ENCODE assay signal across 32 cellular contexts in the genomic region with DNA sequence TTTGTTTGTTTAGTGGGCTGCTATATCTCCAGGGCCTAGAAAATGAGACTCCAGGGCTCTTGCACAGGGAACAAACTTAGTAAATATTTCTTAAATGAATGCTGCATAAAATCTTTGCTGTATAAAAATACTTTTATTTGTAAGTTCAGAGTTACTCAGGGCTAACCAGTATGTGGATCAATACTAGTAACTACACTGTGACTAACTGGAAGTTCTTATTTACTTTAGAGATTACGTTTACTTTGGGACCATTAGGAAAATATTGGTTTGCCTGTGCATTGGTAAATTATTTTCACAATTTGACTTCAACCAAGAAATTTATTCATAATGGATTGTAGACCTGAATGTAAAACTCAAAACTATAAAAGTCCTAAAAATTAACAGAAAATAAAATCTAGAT.
"Had no signal": no experiment of that assay in that cellular context is flagged by ENCODE, and none has a peak within 500 bp of the region (broad histone marks: within the 10 kb centered on the region; RNA-seq: fewer than 3 reads in every experiment).

No MANE protein-coding gene starts in this region.

- ATAC-seq: activated naive CD4-positive, alpha-beta T cell treated with anti-CD3 and anti-CD28 coated beads, Interleukin-2, amount 50 U/mL, for 72 hours; activated naive CD8-positive, alpha-beta T cell treated with anti-CD3 and anti-CD28 coated beads, Interleukin-2, amount 50 U/mL, for 24 hours; activated T-cell treated with anti-CD3 and anti-CD28 coated beads, Interleukin-2, amount 50 U/mL, for 4 hours; activated T-cell treated with anti-CD3 and anti-CD28 coated beads, Interleukin-2, amount 50 U/mL, for 72 hours; activated T-helper 17 cell treated with anti-CD3 and anti-CD28 coated beads, Interleukin-2, amount 50 U/mL, for 72 hours; body of pancreas had no signal

- H3K27me3 ChIP-seq: adrenal gland, ascending aorta, body of pancreas, brain microvascular endothelial cell, breast epithelium, cardiac muscle cell had no signal

- FAIRE-seq: bronchial epithelial cell had no signal

- DNase-seq: activated effector memory CD4-positive, alpha-beta T cell treated with anti-CD3 and anti-CD28 coated beads, Interleukin-2, amount 50 U/mL, for 16 hours; activated effector memory CD4-positive, alpha-beta T cell treated with Interleukin-2 at 50 U/mL for 16 hours; activated gamma-delta T cell; activated gamma-delta T cell treated with Interleukin-2 at 50 U/mL for 16 hours; activated naive CD4-positive, alpha-beta T cell; activated naive CD4-positive, alpha-beta T cell treated with anti-CD3 and anti-CD28 coated beads for 36 hours; activated naive CD4-positive, alpha-beta T cell treated with anti-CD3 and anti-CD28 coated beads, Interleukin-2, amount 10 ng/mL, durations not matched to agents 7 days and 5 days; activated naive CD4-positive, alpha-beta T cell treated with anti-CD3 and anti-CD28 coated beads, Interleukin-2, amount 50 U/mL, for 16 hours; activated naive CD4-positive, alpha-beta T cell treated with Interleukin-2 at 50 U/mL for 16 hours; activated naive CD8-positive, alpha-beta T cell treated with anti-CD3 and anti-CD28 coated beads for 36 hours; activated naive CD8-positive, alpha-beta T cell treated with anti-CD3 and anti-CD28 coated beads, Interleukin-2, amount 10 ng/mL, durations not matched to agents 7 days and 5 days; activated naive CD8-positive, alpha-beta T cell treated with anti-CD3 and anti-CD28 coated beads, Interleukin-2, amount 50 U/mL, for 24 hours; activated T-cell treated with anti-CD3 and anti-CD28 coated beads, Interleukin-2, amount 50 U/mL, for 24 hours; activated T-cell treated with anti-CD3 and anti-CD28 coated beads, Interleukin-2, amount 50 U/mL, for 4 hours; activated T-cell treated with anti-CD3 and anti-CD28 coated beads, Interleukin-2, amount 50 U/mL, for 48 hours; activated T-cell treated with anti-CD3 and anti-CD28 coated beads, Interleukin-2, amount 50 U/mL, for 72 hours; adrenal gland; amniotic stem cell; amygdala; anterior cingulate cortex; aorta; body of pancreas; brain microvascular endothelial cell; caudate nucleus; central memory CD4-positive, alpha-beta T cell; cerebellar nuclear complex had no signal

- H3K4me1 ChIP-seq: adrenal gland, ascending aorta, body of pancreas, breast epithelium had no signal

- H3K36me3 ChIP-seq: adrenal gland, ascending aorta, brain microvascular endothelial cell, breast epithelium, cardiac muscle cell had no signal

- H3K9me3 ChIP-seq: adrenal gland, body of pancreas, breast epithelium had no signal

- H3K27ac ChIP-seq: adrenal gland, ascending aorta, body of pancreas, brain microvascular endothelial cell, breast epithelium, cardiac muscle cell had no signal

- H3K4me3 ChIP-seq: adrenal gland, ascending aorta, body of pancreas, breast epithelium, cardiac muscle cell had no signal
